Comparison of ENCODE assay signal across 20 cellular contexts in the genomic region with DNA sequence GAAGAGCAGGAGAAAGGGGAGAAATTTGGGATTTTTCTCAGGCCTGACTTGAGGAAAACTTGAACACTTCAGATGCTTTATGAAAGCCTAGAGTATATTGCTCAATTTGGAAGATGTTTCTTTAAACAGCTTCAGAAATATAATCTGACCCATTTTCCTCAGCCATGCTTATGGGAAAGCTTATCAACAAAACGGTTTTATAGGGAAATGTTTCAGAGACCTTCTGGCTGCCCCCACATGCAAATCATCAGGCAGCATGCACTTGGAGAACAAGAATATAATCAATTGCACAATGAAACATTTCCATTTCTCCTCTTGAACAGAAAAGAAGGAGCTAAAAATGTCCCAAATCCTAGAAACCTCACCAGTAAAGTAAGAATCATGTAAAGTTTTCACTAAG.
"Had no signal": no experiment of that assay in that cellular context is flagged by ENCODE, and none has a peak within 500 bp of the region (broad histone marks: within the 10 kb centered on the region; RNA-seq: fewer than 3 reads in every experiment).

No MANE protein-coding gene starts in this region.

- H3K36me3 ChIP-seq: lower lobe of right lung, neutrophil, pancreas, tibial artery had no signal

- H3K27ac ChIP-seq: dorsolateral prefrontal cortex, epithelial cell of prostate, lower lobe of right lung, neutrophil, pancreas, testis, tibial artery had no signal

- H3K9me3 ChIP-seq: lower lobe of right lung, neutrophil, pancreas, testis, tibial artery had no signal

- H3K4me1 ChIP-seq: testis, tibial artery had no signal

- ATAC-seq: esophagus mucosa; left ventricle myocardium superior; lower lobe of right lung; natural killer cell; pancreas; sciatic nerve; stimulated activated memory B cell treated with anti-CD40 and anti-IgM and Interleukin-4, amounts not matched to agents 10 μg/mL and 1 μg/mL and 100 μg/mL, for 72 hours; stimulated activated naive CD8-positive, alpha-beta T cell treated with anti-CD3 and anti-CD28 coated beads, Interleukin-15, Interleukin-2, amounts not matched to agents 100 U/mL and 50 U/mL, for 24 hours had no signal

- DNase-seq: dorsolateral prefrontal cortex; effector CD4-positive, alpha-beta T cell; endodermal cell; hypothalamus; immature natural killer cell; left ventricle myocardium superior; lower lobe of right lung; natural killer cell; pancreas; stimulated activated CD4-positive, alpha-beta T cell treated with anti-CD3 and anti-CD28 coated beads, Interleukin-2, amount 100 ng/mL, for 24 hours; stimulated activated CD4-positive, alpha-beta T cell treated with anti-CD3 and anti-CD28 coated beads, Interleukin-4, amount 100 ng/mL, for 24 hours; stimulated activated naive CD8-positive, alpha-beta T cell treated with anti-CD3 and anti-CD28 coated beads, Interleukin-15, Interleukin-2, amounts not matched to agents 100 U/mL and 50 U/mL, for 24 hours; substantia nigra; testis; tibial artery had no signal

- H3K27me3 ChIP-seq: neutrophil, pancreas, testis, tibial artery had no signal

- H3K4me3 ChIP-seq: dorsolateral prefrontal cortex, lower lobe of right lung, pancreas, testis, tibial artery had no signal
